Comparison of ENCODE assay signal across 8 cellular contexts in the genomic region with DNA sequence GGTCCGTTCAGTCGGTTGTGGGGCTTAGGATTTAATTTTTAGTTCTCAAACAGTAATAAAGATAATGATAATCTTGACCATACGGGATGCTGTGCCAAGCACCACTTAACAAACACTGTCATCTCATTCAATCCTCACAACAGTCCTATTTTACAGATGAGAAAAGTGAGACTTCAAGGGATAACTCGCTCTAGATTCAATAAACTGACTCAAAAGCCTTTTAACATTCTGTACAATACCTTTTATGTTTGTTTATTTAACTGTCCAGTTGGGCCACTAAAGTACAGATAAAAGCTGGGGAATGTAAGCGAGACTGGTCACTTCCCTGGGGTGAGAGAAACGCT. TPM values are rescaled to one million over a fixed set of nuclear protein-coding genes. Genes with fewer than 3 reads are reported as not detected.
A peak's percentile ranks its signal among the peaks of the same experiment; 100 is the strongest.
DNase-seq lines count a peak whose midpoint lies in the region; ATAC-seq and TF ChIP-seq lines count a peak whose summit lies in the region.

No MANE protein-coding gene starts in this region.

- BruUV-seq in A673 (replicated peaks; lab: Mats Ljungman, UMichigan) (no TSS peak), mammary epithelial cell (replicated peaks; lab: Mats Ljungman, UMichigan) (no TSS peak)

- H3K27me3 ChIP-seq in A673 (replicated peaks; ENCODE audit: insufficient read depth, low read depth, low read length, poor library complexity) (no peaks in the 10 kb centered on the region), mammary epithelial cell (ENCODE audit: insufficient read depth, low read length) (no peaks in the 10 kb centered on the region), muscle layer of colon (ENCODE audit: control insufficient read depth in 1 of 2, insufficient read depth in 2 of 2, low read length in 2 of 2) (no peaks in the 10 kb centered on the region)

- intact Hi-C loops in A673 (cut with micrococcal nuclease; ENCODE audit: unreplicated experiment) = no loop called here
- intact Hi-C loops in mammary epithelial cell (cut with micrococcal nuclease) = no loop called here

- in situ Hi-C loops in mammary epithelial cell (cut with MboI; ENCODE audit: low sequenced_read_pairs in 2 of 2) = no loop called here

- peaks cover 4% of the 10 kb centered on the region for H3K4me1 ChIP-seq in A673 (ENCODE audit: insufficient read depth, low read length, poor library complexity, severe bottlenecking)
- peaks cover 16% of the 10 kb centered on the region for H3K4me1 ChIP-seq in mammary epithelial cell (ENCODE audit: insufficient read depth, low read length)
- H3K4me1 ChIP-seq in muscle layer of colon (ENCODE audit: insufficient read depth, low read length) = peaks cover 7% of the 10 kb centered on the region

- POLR2A ChIA-PET in A673 (lab: Charles Lee; ENCODE audit: low non-redundant PET) = no interaction called here

- no peak for TF ChIP-seq POLR2A in GM18505 (IDR thresholded peaks at IDR 0.05; ENCODE audit: borderline replicate concordance, extremely low read depth, insufficient read depth, insufficient read length)

- H4K20me1 ChIP-seq in mammary epithelial cell (ENCODE audit: insufficient read depth, low read length) = no peaks in the 10 kb centered on the region

- no peaks in the 10 kb centered on the region for H3K79me2 ChIP-seq in mammary epithelial cell (ENCODE audit: insufficient read depth, low read length)

- H3K4me3 ChIP-seq in A673 (ENCODE audit: low read depth, low read length, poor library complexity, severe bottlenecking) (peak overlapping the region; percentile 82), mammary epithelial cell (replicated peaks in 1 of 3; ENCODE audit: insufficient read depth in 1 of 3, low read depth in 2 of 3, low read length in 3 of 3) (peak overlapping the region; percentile 79 to 95 (median 83)), muscle layer of colon (ENCODE audit: low read depth in 1 of 2, low read length in 2 of 2) (peak overlapping the region; percentile 84 to 85)

- H2AFZ ChIP-seq in mammary epithelial cell (ENCODE audit: low read depth, low read length) = peak overlapping the region; percentile 99

- 27% methylated on average over 6 of the region's 6 CpGs for WGBS in mammary epithelial cell (ENCODE audit: low coverage, missing lambda C conversion rate)

- no peaks in the 10 kb centered on the region for H3K36me3 ChIP-seq in A673 (ENCODE audit: insufficient read depth, low read length, poor library complexity, severe bottlenecking)
- no peaks in the 10 kb centered on the region for H3K36me3 ChIP-seq in mammary epithelial cell (ENCODE audit: insufficient read depth, low read length)
- H3K36me3 ChIP-seq in muscle layer of colon (ENCODE audit: insufficient read depth, low read length) = no peaks in the 10 kb centered on the region

- CTCF ChIA-PET in A673 (lab: Charles Lee) (no interaction called here), mammary epithelial cell (lab: Charles Lee; ENCODE audit: low non-redundant PET) (no interaction called here)

- peak overlapping the region; percentile 97 for H3K4me2 ChIP-seq in mammary epithelial cell (ENCODE audit: insufficient read depth, low read depth, low read length)

- dilution Hi-C loops in mammary epithelial cell (cut with HindIII; ENCODE audit: low sequenced_read_pairs) = no loop called here

- ATAC-seq in HG02885 (IDR thresholded peaks at IDR 0.05; ENCODE audit: poor library complexity, unreplicated experiment) (peak; percentile 2), GM18505 (IDR thresholded peaks at IDR 0.05; ENCODE audit: unreplicated experiment) (no peak), HG03039 (IDR thresholded peaks at IDR 0.05; ENCODE audit: unreplicated experiment) (no peak)

- no peak overlapping the region for H3K27ac ChIP-seq in A673 (ENCODE audit: low read depth, low read length, poor library complexity, severe bottlenecking)
- no peak overlapping the region for H3K27ac ChIP-seq in mammary epithelial cell (ENCODE audit: insufficient read depth, low read depth, low read length)
- H3K27ac ChIP-seq in muscle layer of colon (ENCODE audit: low read depth, low read length) = peak overlapping the region; percentile 76

- H3K9me3 ChIP-seq in A673 (ENCODE audit: low read depth, low read length, poor library complexity, severe bottlenecking) (no peaks in the 10 kb centered on the region), mammary epithelial cell (replicated peaks; ENCODE audit: insufficient read depth, low read length) (no peaks in the 10 kb centered on the region), muscle layer of colon (ENCODE audit: low read length) (no peaks in the 10 kb centered on the region)

- no peak for TF ChIP-seq CTCF in A673 (conservative IDR thresholded peaks at IDR 0.05; ENCODE audit: low read depth, low read length)
- no peak for TF ChIP-seq CTCF in mammary epithelial cell (conservative IDR thresholded peaks at IDR 0.05 in 1 of 2, IDR thresholded peaks at IDR 0.05 in 1 of 2; ENCODE audit: extremely low read depth in 1 of 2, insufficient read depth in 1 of 2, low read depth in 1 of 2, low read length in 2 of 2)

- peak overlapping the region; percentile 80 for H3K9ac ChIP-seq in mammary epithelial cell (ENCODE audit: insufficient read depth, low read length)
- peak overlapping the region; percentile 83 for H3K9ac ChIP-seq in muscle layer of colon (ENCODE audit: low read length)

- DNase-seq in A673 (ENCODE audit: low spot score) (no peak), mammary epithelial cell (no peak), LoVo (ENCODE audit: low spot score) (no peak), AG08396 (ENCODE audit: low spot score) (no peak)

RNA-seq across cellular contexts. Expression of a gene that starts 0.4 kb away (rescaled TPM):
- total RNA-seq in A673 (2021) (2.4 and 4.3 TPM in 2 replicates), mammary epithelial cell (1 to 10 TPM; 1.7 to 5.0 TPM)
- polyA plus RNA-seq in mammary epithelial cell = 0.48 TPM
- polyA minus RNA-seq in mammary epithelial cell = 3.3 TPM

RNA-seq across cellular contexts. Expression of a gene that starts 33.0 kb away (rescaled TPM):
- total RNA-seq in A673 (2021) (114 and 134 TPM in 2 replicates), mammary epithelial cell (10 to 100 TPM in 1 of 2 donors, 1 to 10 TPM in 1; 9.2 to 10.9 TPM)
- polyA plus RNA-seq in mammary epithelial cell = 4.9 TPM
- 12.1 TPM for polyA minus RNA-seq in mammary epithelial cell
